Comparison of ENCODE assay signal across 8 cellular contexts in the genomic region with DNA sequence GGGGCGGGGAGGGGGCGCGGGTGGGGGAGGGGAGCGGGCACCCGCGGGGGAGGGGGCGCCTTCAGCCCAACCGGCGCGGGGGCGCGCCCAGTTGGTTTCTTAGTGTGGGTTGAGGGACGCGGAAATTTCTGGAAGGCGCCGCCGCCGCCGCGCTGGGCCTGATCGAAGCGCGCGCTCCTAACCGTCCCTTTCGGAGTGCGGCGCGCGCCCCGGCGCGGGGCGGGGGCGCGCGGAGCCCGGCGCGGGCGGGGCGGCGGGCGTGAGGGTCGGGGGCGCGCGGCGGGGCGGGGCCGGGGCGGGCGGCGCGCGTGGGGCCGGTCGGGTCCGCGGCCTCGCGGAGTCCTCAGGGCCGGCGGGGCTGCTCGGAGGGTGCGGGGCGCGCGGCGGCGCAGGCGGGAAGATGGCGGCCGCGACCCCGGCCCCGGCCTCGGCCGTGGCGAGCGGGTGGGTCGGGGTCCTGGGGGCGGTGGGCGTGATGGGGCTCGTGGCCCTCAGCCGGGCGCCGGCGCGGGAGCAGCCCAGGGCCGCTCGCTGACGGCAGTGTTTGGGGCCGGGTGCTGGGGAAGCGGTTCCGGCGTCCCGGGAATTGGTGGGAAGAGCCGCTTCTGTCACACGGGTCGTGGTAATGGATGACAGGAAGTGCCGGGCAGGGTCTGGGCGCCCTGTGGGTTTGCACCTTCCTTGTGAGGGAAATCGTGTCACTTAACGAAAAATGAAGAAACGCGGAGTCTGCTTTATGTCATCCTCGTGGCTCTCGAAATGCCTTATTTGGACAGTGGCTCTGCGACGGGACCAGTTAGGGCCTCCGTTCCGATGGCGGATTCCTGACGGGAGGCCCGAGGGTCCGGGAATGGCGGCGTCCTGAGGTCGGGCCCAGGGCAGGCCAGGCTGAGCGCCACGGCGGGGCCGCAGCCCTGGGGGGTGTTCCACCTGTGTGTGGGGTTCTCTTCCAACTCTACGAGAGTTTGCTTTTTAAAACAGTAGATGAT. TPM values are rescaled to one million over a fixed set of nuclear protein-coding genes. Genes with fewer than 3 reads are reported as not detected.
A peak's percentile ranks its signal among the peaks of the same experiment; 100 is the strongest.
DNase-seq lines count a peak whose midpoint lies in the region; ATAC-seq and TF ChIP-seq lines count a peak whose summit lies in the region.

No MANE protein-coding gene starts in this region.

- CTCF ChIA-PET in A673 (lab: Charles Lee), result no interaction called here

- intact Hi-C loops in A673 (cut with micrococcal nuclease; ENCODE audit: unreplicated experiment), result loop anchor here (5.0 kb wide), 1 partner anchor 53 kb away; no protein-coding TSS in a partner anchor

- peaks cover 7% of the 10 kb centered on the region for H3K4me1 ChIP-seq in A673 (ENCODE audit: insufficient read depth, low read length, poor library complexity, severe bottlenecking)

- no peak for TF ChIP-seq CTCF in A673 (conservative IDR thresholded peaks at IDR 0.05; ENCODE audit: low read depth, low read length)
- no peak for TF ChIP-seq CTCF in choroid plexus epithelial cell (conservative IDR thresholded peaks at IDR 0.05; ENCODE audit: low read depth, low read length)

- POLR2A ChIA-PET in A673 (lab: Charles Lee; ENCODE audit: low non-redundant PET), result no interaction called here

- H3K36me3 ChIP-seq in A673 (ENCODE audit: insufficient read depth, low read length, poor library complexity, severe bottlenecking), result peaks cover 18% of the 10 kb centered on the region

- H3K4me3 ChIP-seq in A673 (ENCODE audit: low read depth, low read length, poor library complexity, severe bottlenecking) (peak overlapping the region; percentile 73), choroid plexus epithelial cell (ENCODE audit: low read depth, low read length) (peak overlapping the region; percentile 81)

- BruUV-seq in A673 (replicated peaks; lab: Mats Ljungman, UMichigan), result no TSS peak

- H3K27me3 ChIP-seq in A673 (replicated peaks; ENCODE audit: insufficient read depth, low read depth, low read length, poor library complexity), result no peaks in the 10 kb centered on the region

- H3K27ac ChIP-seq in A673 (ENCODE audit: low read depth, low read length, poor library complexity, severe bottlenecking), result peak overlapping the region; percentile 94

- DNase-seq in A673 (ENCODE audit: low spot score), result peak; percentile 82
- peak; percentile 73 for DNase-seq in NCI-H2171 treated with DMSO at 0.1 percent for 48 hours (lab: John Stamatoyannopoulos, UW)
- DNase-seq in activated CD4-positive, alpha-beta T cell treated with anti-CD3 and anti-CD28 coated beads for 1 hour, result peak; percentile 57
- DNase-seq in choroid plexus epithelial cell (ENCODE audit: low read depth), result peak; percentile 69
- DNase-seq in left kidney (ENCODE audit: low read depth, low spot score), result peak; percentile 86
- peak; percentile 75 for DNase-seq in stimulated activated CD4-positive, alpha-beta T cell treated with anti-CD3 and anti-CD28 coated beads, Interleukin-2, amount 100 ng/mL, for 4 hours (ENCODE audit: low read depth)

- H3K9me3 ChIP-seq in A673 (ENCODE audit: low read depth, low read length, poor library complexity, severe bottlenecking), result peaks cover 11% of the 10 kb centered on the region

- ATAC-seq in GM18519 (IDR thresholded peaks at IDR 0.05; ENCODE audit: low FRiP score, unreplicated experiment) (peak; percentile 14), HG03039 (IDR thresholded peaks at IDR 0.05; ENCODE audit: unreplicated experiment) (peak; percentile 25)

RNA-seq across cellular contexts. Expression of a gene that starts 0.8 kb away (rescaled TPM):
- 30.6 and 33.8 TPM in 2 replicates for total RNA-seq in A673 (2021)

RNA-seq across cellular contexts. Expression of a gene that starts 49.7 kb away (rescaled TPM):
- total RNA-seq in A673 (2021), result 0.31 and 0.34 TPM in 2 replicates

Comparison
In these comparisons a context has a peak if more than half of its experiments do, and no peak if none do; other contexts are left out.
1. Peak in every context shown above with its lines: DNase-seq, ATAC-seq, H3K4me3 ChIP-seq and H3K27ac ChIP-seq.